1 cellular context compared by ENCODE assay signal in the genomic region with DNA sequence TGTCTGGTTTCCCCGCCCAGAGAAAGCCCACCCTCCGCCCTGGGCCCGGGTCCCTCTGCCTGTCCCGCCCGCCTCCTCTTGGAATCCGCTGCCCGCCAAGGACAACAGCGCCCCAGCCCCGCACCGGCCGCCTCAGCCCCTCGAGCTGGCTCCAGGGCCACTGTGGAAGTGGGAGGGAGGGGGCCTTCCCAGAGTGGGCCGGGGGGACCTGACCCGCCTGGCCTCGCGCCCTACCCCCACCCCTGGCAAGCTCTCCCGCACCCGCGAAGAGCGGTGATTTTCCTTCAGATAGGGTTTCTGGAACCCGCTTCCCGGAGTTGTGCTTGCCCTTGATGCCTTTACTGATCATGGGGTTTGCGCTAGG.
A peak's percentile ranks its signal among the peaks of the same experiment; 100 is the strongest.
TF ChIP-seq lines count a peak whose summit lies in the region.

No MANE protein-coding gene starts in this region.

TF ChIP-seq in endothelial cell of umbilical vein, 7 proteins besides CTCF, POLR2A, EP300 and RAD21:
- TF ChIP-seq EZH2 (IDR thresholded peaks at IDR 0.05; ENCODE audit: borderline replicate concordance, low read depth, low read length, severe bottlenecking): peak; percentile 61
- TF ChIP-seq JUN (IDR thresholded peaks at IDR 0.05; ENCODE audit: borderline replicate concordance, insufficient read depth, insufficient read length, low read depth): no peak
- no peak for TF ChIP-seq GATA2 (IDR thresholded peaks at IDR 0.05; ENCODE audit: insufficient read depth, insufficient read length, low read depth, low read length)
